In genomic region chr9:111456536-111456935, GRCh38 we compare ENCODE assay signal across 13 cellular contexts. TPM values are rescaled to one million over a fixed set of nuclear protein-coding genes. Genes with fewer than 3 reads are reported as not detected.
DNase-seq lines count a peak whose midpoint lies in the region; ATAC-seq and TF ChIP-seq lines count a peak whose summit lies in the region.
"Had no signal": no experiment of that assay in that cellular context is flagged by ENCODE, and none has a peak within 500 bp of the region (broad histone marks: within the 10 kb centered on the region; RNA-seq: fewer than 3 reads in every experiment).

No MANE protein-coding gene starts in this region.

- H3K79me1 ChIP-seq in IMR-90 (ENCODE audit: low read depth in 1 of 2, low read length in 2 of 2): peaks cover 15 to 77% of the 10 kb centered on the region in 2 experiments

- H2BK5ac ChIP-seq in IMR-90 (ENCODE audit: low read depth, low read length, poor library complexity, severe bottlenecking): no peak overlapping the region

- no peak overlapping the region for H3K14ac ChIP-seq in IMR-90 (replicated peaks; ENCODE audit: low read depth, low read length)

- no peaks in the 10 kb centered on the region; the same call in 1 of the 2 replicates for H3K9me3 ChIP-seq in IMR-90 (ENCODE audit: control insufficient read depth, insufficient read depth, low read length)
- H3K9me3 ChIP-seq: body of pancreas had no signal

- no peak overlapping the region for H2BK15ac ChIP-seq in IMR-90 (ENCODE audit: low read depth, low read length)

- no peak overlapping the region for H3K4ac ChIP-seq in IMR-90 (ENCODE audit: low read depth, low read length)

- H4K91ac ChIP-seq in IMR-90 (ENCODE audit: insufficient read depth, low read depth, low read length): no peak overlapping the region

- POLR2A ChIA-PET in IMR-90 (lab: Charles Lee; ENCODE audit: unreplicated experiment): interaction anchor here (0.5 to 0.7 kb wide), 2 partner anchors 138 to 630 kb away, joined by 4 to 5 read pairs; no protein-coding TSS in a partner anchor

- H3K4me1 ChIP-seq in IMR-90 (ENCODE audit: control insufficient read depth, insufficient read depth, low read length): peaks cover 6% of the 10 kb centered on the region

- TF ChIP-seq RAD21 in IMR-90 (IDR thresholded peaks at IDR 0.05; ENCODE audit: low read length): no peak

- no peaks in the 10 kb centered on the region for H3K27me3 ChIP-seq in IMR-90 (ENCODE audit: control insufficient read depth, insufficient read depth, low read length)
- H3K27me3 ChIP-seq: body of pancreas, esophagus muscularis mucosa had no signal

- H3K9me1 ChIP-seq in IMR-90 (ENCODE audit: insufficient read depth, low read length): peaks cover 15% of the 10 kb centered on the region

- H2BK20ac ChIP-seq in IMR-90 (ENCODE audit: low read depth, low read length): no peak overlapping the region

- no peaks in the 10 kb centered on the region; the same call in 1 of the 2 replicates for H3K36me3 ChIP-seq in IMR-90 (ENCODE audit: control insufficient read depth, insufficient read depth, low read length)
- H3K36me3 ChIP-seq: esophagus muscularis mucosa had no signal

- no peak overlapping the region for H2AFZ ChIP-seq in IMR-90 (replicated peaks; ENCODE audit: low read length, poor library complexity)

- no peak overlapping the region for H3K56ac ChIP-seq in IMR-90 (ENCODE audit: extremely low read depth, insufficient read depth, low read length)

- no peak overlapping the region for H4K8ac ChIP-seq in IMR-90 (ENCODE audit: low read depth in 2 of 2, low read length in 2 of 2)

- intact Hi-C loops in IMR-90 (cut with micrococcal nuclease): loop anchor here (10.0 kb wide), 1 partner anchor 168 kb away; no protein-coding TSS in a partner anchor

- H2AK5ac ChIP-seq in IMR-90 (ENCODE audit: low read depth, low read length): no peak overlapping the region

- no peak overlapping the region for H3K4me3 ChIP-seq in IMR-90 (ENCODE audit: insufficient read depth, low read depth, low read length)
- H3K4me3 ChIP-seq in fibroblast of pulmonary artery (replicated peaks; ENCODE audit: low read depth, low read length): no peak overlapping the region
- H3K4me3 ChIP-seq: A549, body of pancreas, esophagus muscularis mucosa had no signal

- TF ChIP-seq POLR2A in IMR-90 (IDR thresholded peaks at IDR 0.05; ENCODE audit: low read depth, low read length): no peak

- dilution Hi-C loops in IMR-90 (cut with HindIII; ENCODE audit: low sequenced_read_pairs, unreplicated experiment): no loop called here

- H3K18ac ChIP-seq in IMR-90 (ENCODE audit: low read depth, low read length): no peak overlapping the region

- ATAC-seq in IMR-90 (ENCODE audit: low read depth) (peak; percentile 17; the same call in 1 of the 2 replicates), HG03175 (IDR thresholded peaks at IDR 0.05; ENCODE audit: unreplicated experiment) (no peak), HG03439 (IDR thresholded peaks at IDR 0.05; ENCODE audit: unreplicated experiment) (no peak)
- ATAC-seq: body of pancreas had no signal

- no CpG with 5 or more reads among the region's 1 CpG for WGBS in IMR-90 (ENCODE audit: extremely low coverage in 2 of 2, insufficient read length in 1 of 2), 2 experiments

- H3K9ac ChIP-seq in IMR-90 (ENCODE audit: low read depth, low read length): no peak overlapping the region

- no peak for TF ChIP-seq CTCF in IMR-90 (conservative IDR thresholded peaks at IDR 0.05; ENCODE audit: low read depth, low read length)
- TF ChIP-seq CTCF in fibroblast of pulmonary artery (IDR thresholded peaks at IDR 0.05; ENCODE audit: low read length, missing control alignments): no peak

- H2BK120ac ChIP-seq in IMR-90 (ENCODE audit: low read depth, low read length): no peak overlapping the region

- CTCF ChIA-PET in IMR-90 (lab: Yijun Ruan, JAX): interaction anchor here (0.6 kb wide), 1 partner anchor 889 kb away, joined by 3 read pairs; no protein-coding TSS in a partner anchor

- no peak overlapping the region for H3K4me2 ChIP-seq in IMR-90 (ENCODE audit: low read depth, low read length)
- H3K4me2 ChIP-seq: A549 had no signal

- DNase-seq in DMS79 treated with DMSO at 0.1 percent for 48 hours (lab: John Stamatoyannopoulos, UW) (peak; percentile 48), DMS79 (lab: John Stamatoyannopoulos, UW) (no peak), IMR-90 (no peak), fibroblast of pulmonary artery (ENCODE audit: low read depth) (peak; percentile 16), renal cortical epithelial cell (ENCODE audit: low read depth) (peak; percentile 9), HUDEP-2 (lab: John Stamatoyannopoulos, UW; ENCODE audit: unreplicated experiment in 76 of 76) (no peak)
- DNase-seq: body of pancreas, kidney, NCI-H446 treated with DMSO at 0.1 percent for 48 hours had no signal

- in situ Hi-C loops in IMR-90 (cut with MboI; ENCODE audit: low sequenced_read_pairs): no loop called here

- no peak overlapping the region for H3K27ac ChIP-seq in IMR-90 (ENCODE audit: insufficient read depth, low read length)
- H3K27ac ChIP-seq: A549, esophagus muscularis mucosa had no signal

- H4K20me1 ChIP-seq in IMR-90 (ENCODE audit: insufficient read depth, low read length): peaks cover 63% of the 10 kb centered on the region

- H3K23ac ChIP-seq in IMR-90 (ENCODE audit: low read depth, low read length): no peak overlapping the region

- no peak overlapping the region for H4K5ac ChIP-seq in IMR-90 (ENCODE audit: low read depth, low read length)

- BruUV-seq in IMR-90 (replicated peaks; lab: Mats Ljungman, UMichigan): no TSS peak

- no peak overlapping the region for H2AK9ac ChIP-seq in IMR-90 (replicated peaks; ENCODE audit: low read depth, low read length, poor library complexity)

TF ChIP-seq in IMR-90, 13 proteins besides CTCF, POLR2A, EP300 and RAD21:
- no peak for TF ChIP-seq MAZ (IDR thresholded peaks at IDR 0.05; ENCODE audit: borderline replicate concordance, low read depth, low read length)
- no peak for TF ChIP-seq USF2 (IDR thresholded peaks at IDR 0.05; ENCODE audit: low read depth, low read length)
- no peak for TF ChIP-seq RCOR1 (IDR thresholded peaks at IDR 0.05; ENCODE audit: insufficient replicate concordance, low read length)
- no peak for TF ChIP-seq RFX5 (IDR thresholded peaks at IDR 0.05; ENCODE audit: low read depth, low read length)
- TF ChIP-seq CEBPB (IDR thresholded peaks at IDR 0.05; ENCODE audit: low read depth, low read length): no peak
- no peak for TF ChIP-seq FOS (IDR thresholded peaks at IDR 0.05; ENCODE audit: low read depth, low read length)
- TF ChIP-seq MXI1 (IDR thresholded peaks at IDR 0.05; ENCODE audit: borderline replicate concordance, low read depth, low read length): no peak
- TF ChIP-seq MAFK (IDR thresholded peaks at IDR 0.05; ENCODE audit: low read depth, low read length): no peak
- TF ChIP-seq CHD1 (IDR thresholded peaks at IDR 0.05; ENCODE audit: low read depth, low read length): no peak
- no peak for TF ChIP-seq BHLHE40 (IDR thresholded peaks at IDR 0.05; ENCODE audit: low read depth, low read length)
- TF ChIP-seq SMC3 (IDR thresholded peaks at IDR 0.05; ENCODE audit: low read depth, low read length): no peak
- TF ChIP-seq ELK1 (IDR thresholded peaks at IDR 0.05; ENCODE audit: borderline replicate concordance, low read depth, low read length): no peak
- TF ChIP-seq NFE2L2 (IDR thresholded peaks at IDR 0.05; ENCODE audit: low read depth, low read length): no peak

RNA-seq across cellular contexts. Expression of gene ECPAS, which starts 27.6 kb away (rescaled TPM):
- 54.8 and 78.9 TPM in 2 replicates for total RNA-seq in IMR-90 (2012; rRNA removed)
- polyA plus RNA-seq in IMR-90 (2012; rRNA removed): 17.2 and 20.1 TPM in 2 replicates
- 6.0 and 7.2 TPM in 2 replicates for polyA plus RNA-seq in IMR-90 (2012; cell fraction: cytosol; rRNA removed)
- polyA plus RNA-seq in IMR-90 (2012; cell fraction: nucleus; rRNA removed; ENCODE audit: low replicate concordance): 8.9 and 56.1 TPM in 2 replicates
- 116 and 131 TPM in 2 replicates for total RNA-seq in renal cortical epithelial cell

Comparison
In these comparisons a context has a peak if more than half of its experiments do, and no peak if none do; other contexts are left out.
1. DNase-seq: peak in DMS79 treated with DMSO at 0.1 percent for 48 hours (single experiment), fibroblast of pulmonary artery (single experiment) and renal cortical epithelial cell (single experiment); none in DMS79 (single experiment), IMR-90 (single experiment) and HUDEP-2 (0 of 76).